Comparison of ENCODE assay signal across 2 cellular contexts in genomic region chr14:23545740-23546411, GRCh38.
TF ChIP-seq lines count a peak whose summit lies in the region.

No MANE protein-coding gene starts in this region.

TF ChIP-seq in GM23338, 12 proteins besides CTCF, POLR2A, EP300 and RAD21:
- TF ChIP-seq JUNB (IDR thresholded peaks at IDR 0.05; ENCODE audit: unreplicated experiment) (no peak), ZNF114 (CRISPR knock-in tag; IDR thresholded peaks at IDR 0.05) (no peak), ETS1 (IDR thresholded peaks at IDR 0.05) (no peak)

TF ChIP-seq in SK-N-SH treated with all-trans-retinoic acid at 6 μM for 48 hours, 23 proteins besides CTCF, POLR2A, EP300 and RAD21:
- TF ChIP-seq OSR1 (CRISPR knock-in tag; IDR thresholded peaks at IDR 0.05) (no peak), CSRNP3 (CRISPR knock-in tag; IDR thresholded peaks at IDR 0.05) (no peak), ZFP3 (CRISPR knock-in tag; IDR thresholded peaks at IDR 0.05) (no peak), TOX (CRISPR knock-in tag; IDR thresholded peaks at IDR 0.05; ENCODE audit: borderline replicate concordance) (no peak), ZFP30 (CRISPR knock-in tag; IDR thresholded peaks at IDR 0.05) (no peak), POU6F1 (CRISPR knock-in tag; IDR thresholded peaks at IDR 0.05; ENCODE audit: borderline replicate concordance, low read depth) (no peak), ZNF8 (CRISPR knock-in tag; IDR thresholded peaks at IDR 0.05) (no peak), ZNF565 (CRISPR knock-in tag; conservative IDR thresholded peaks at IDR 0.05; ENCODE audit: low read depth) (no peak), ZNF70 (CRISPR knock-in tag; IDR thresholded peaks at IDR 0.05) (no peak), CREB5 (CRISPR knock-in tag; IDR thresholded peaks at IDR 0.05; ENCODE audit: low read depth) (no peak)
